Comparison of ENCODE assay signal across 8 cellular contexts in genomic region chr13:74027161-74027779, GRCh38.
A peak's percentile ranks its signal among the peaks of the same experiment; 100 is the strongest.
DNase-seq lines count a peak whose midpoint lies in the region; ATAC-seq and TF ChIP-seq lines count a peak whose summit lies in the region.

No MANE protein-coding gene starts in this region.

- H3K4ac ChIP-seq in mesendoderm (ENCODE audit: low read depth, low read length), result no peak overlapping the region

- H3K27me3 ChIP-seq in mesendoderm (ENCODE audit: insufficient read depth, low read length, poor library complexity) (no peaks in the 10 kb centered on the region), brain microvascular endothelial cell (replicated peaks) (no peaks in the 10 kb centered on the region)

- H4K5ac ChIP-seq in mesendoderm (ENCODE audit: low read length), result no peak overlapping the region

- no peak overlapping the region for H2AK5ac ChIP-seq in mesendoderm (ENCODE audit: low read length)

- H3K27ac ChIP-seq in mesendoderm (ENCODE audit: low read depth, low read length) (peak overlapping the region; percentile 79), brain microvascular endothelial cell (no peak overlapping the region)

- peak overlapping the region; percentile 36 for H2BK15ac ChIP-seq in mesendoderm (replicated peaks; ENCODE audit: low read depth)

- peak; percentile 26 for ATAC-seq in GM18873 (IDR thresholded peaks at IDR 0.05; ENCODE audit: low FRiP score, unreplicated experiment)
- peak; percentile 33 for ATAC-seq in GM21825 (IDR thresholded peaks at IDR 0.05; ENCODE audit: unreplicated experiment)
- ATAC-seq in HG03565 (IDR thresholded peaks at IDR 0.05; ENCODE audit: unreplicated experiment), result peak; percentile 32

- peak overlapping the region; percentile 96 for H2BK120ac ChIP-seq in mesendoderm (ENCODE audit: low read depth, low read length)

- peak overlapping the region; percentile 10 for H2BK5ac ChIP-seq in mesendoderm (ENCODE audit: low read length)

- no peak overlapping the region for H3K23ac ChIP-seq in mesendoderm (ENCODE audit: low read length)

- H3K56ac ChIP-seq in mesendoderm (ENCODE audit: low read length), result peak overlapping the region; percentile 44

- H4K8ac ChIP-seq in mesendoderm (ENCODE audit: low read depth, low read length), result peak overlapping the region; percentile 98

- H3K18ac ChIP-seq in mesendoderm (ENCODE audit: low read length), result peak overlapping the region; percentile 87

- no peak for DNase-seq in mesendoderm
- DNase-seq in stimulated activated CD4-positive, alpha-beta T cell treated with anti-CD3 and anti-CD28 coated beads, Interleukin-2, amount 100 ng/mL, for 24 hours, result no peak
- no peak for DNase-seq in DMS 273 treated with DMSO at 0.1 percent for 48 hours (lab: John Stamatoyannopoulos, UW)
- DNase-seq in activated CD4-positive, alpha-beta T cell treated with anti-CD3 and anti-CD28 coated beads for 4 hours, result no peak
- no peak for DNase-seq in brain microvascular endothelial cell

- peak overlapping the region; percentile 8 for H3K4me2 ChIP-seq in mesendoderm (ENCODE audit: low read length)

- no peaks in the 10 kb centered on the region for H3K4me1 ChIP-seq in mesendoderm (ENCODE audit: control insufficient read depth, low read depth, low read length)

- TF ChIP-seq CTCF in brain microvascular endothelial cell (IDR thresholded peaks at IDR 0.05; ENCODE audit: low read depth, low read length, missing control alignments), result no peak

- WGBS in mesendoderm (ENCODE audit: extremely low coverage, insufficient coverage, low lambda C conversion rate), result no CpG with 5 or more reads among the region's 4 CpGs

- no peaks in the 10 kb centered on the region for H3K79me1 ChIP-seq in mesendoderm (ENCODE audit: low read length)

- in situ Hi-C loops in brain microvascular endothelial cell (cut with HindIII; ENCODE audit: low pct_ligation_motif_present, low sequenced_read_pairs), result no loop called here

- H3K36me3 ChIP-seq in mesendoderm (ENCODE audit: control insufficient read depth, insufficient read depth, low read length) (no peaks in the 10 kb centered on the region), brain microvascular endothelial cell (replicated peaks) (no peaks in the 10 kb centered on the region)

- no peaks in the 10 kb centered on the region for H3K79me2 ChIP-seq in mesendoderm (ENCODE audit: control insufficient read depth, insufficient read depth, low read length)

- peak overlapping the region; percentile 1 for H3K9ac ChIP-seq in mesendoderm (ENCODE audit: low read length)

- H3K4me3 ChIP-seq in mesendoderm (ENCODE audit: low read length) (no peak overlapping the region), brain microvascular endothelial cell (ENCODE audit: low read depth, low read length) (no peak overlapping the region)
